ENCODE assay signal across 19 cellular contexts in the genomic region with DNA sequence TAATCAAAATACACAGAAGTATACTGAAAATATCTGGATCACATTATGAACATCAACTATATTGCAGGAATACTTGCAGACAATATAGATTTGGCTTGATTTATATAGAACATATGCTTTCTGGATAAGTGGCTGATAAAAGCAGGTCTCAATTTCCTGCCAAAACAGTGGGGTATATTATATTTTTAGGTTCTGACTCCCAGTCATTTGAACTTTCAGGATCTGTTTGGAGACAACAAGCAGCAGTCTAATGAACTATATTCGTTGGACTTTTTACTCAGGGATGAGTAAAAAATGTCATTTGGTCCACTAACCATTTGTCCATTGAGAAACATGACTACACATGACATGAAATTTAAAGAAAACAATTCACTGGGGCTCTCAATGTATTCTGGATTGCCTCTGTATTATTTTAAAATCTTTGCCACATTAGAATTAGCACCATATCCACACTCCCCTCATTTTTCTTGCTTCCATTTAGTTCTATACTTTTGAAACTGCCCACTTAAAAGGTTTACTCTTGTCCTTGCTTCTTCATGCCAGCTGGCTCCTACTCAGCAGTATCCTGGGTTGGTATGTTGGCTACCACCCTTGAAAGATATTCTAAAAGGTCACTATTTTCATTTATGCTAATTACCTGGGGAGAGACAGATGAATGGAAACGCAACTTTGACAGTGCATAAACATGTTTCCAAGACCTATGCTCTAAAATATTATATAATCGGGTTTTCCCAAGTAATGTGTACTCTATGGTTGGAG.
DNase-seq lines count a peak whose midpoint lies in the region; ATAC-seq and TF ChIP-seq lines count a peak whose summit lies in the region.
"Had no signal": no experiment of that assay in that cellular context is flagged by ENCODE, and none has a peak within 500 bp of the region (broad histone marks: within the 10 kb centered on the region; RNA-seq: fewer than 3 reads in every experiment).

No MANE protein-coding gene starts in this region.

- H3K79me2 ChIP-seq in MM.1S (ENCODE audit: low read length) = no peaks in the 10 kb centered on the region

- peaks cover 28% of the 10 kb centered on the region for H3K4me1 ChIP-seq in MM.1S (ENCODE audit: low read length)

- H4K20me1 ChIP-seq in MM.1S (ENCODE audit: insufficient read depth, low read length) = no peaks in the 10 kb centered on the region

- H3K9me3 ChIP-seq in MM.1S (replicated peaks; ENCODE audit: insufficient read depth, low read length) = no peaks in the 10 kb centered on the region

- H3F3A ChIP-seq in MM.1S (ENCODE audit: insufficient read depth, low read length) = peaks cover 16% of the 10 kb centered on the region

- H3K9ac ChIP-seq in MM.1S (ENCODE audit: low read length) = peak overlapping the region; percentile 17; the same call in 1 of the 2 replicates

- TF ChIP-seq CTCF in MM.1S (IDR thresholded peaks at IDR 0.05; ENCODE audit: low read length) = no peak

- H3K4me2 ChIP-seq in MM.1S (ENCODE audit: low read depth, low read length) = peak overlapping the region; percentile 50

- 0 out of 2 replicates have a peak overlapping the region, but pooled peaks have one; percentile 11 for H2AFZ ChIP-seq in MM.1S (ENCODE audit: low read length)

- no peaks in the 10 kb centered on the region for H3K27me3 ChIP-seq in MM.1S (replicated peaks; ENCODE audit: insufficient read depth, low read length)

- no peaks in the 10 kb centered on the region for H3K9me2 ChIP-seq in MM.1S (replicated peaks; ENCODE audit: insufficient read depth, low read length)

- peak; percentile 10 for DNase-seq in DMS 273 (lab: John Stamatoyannopoulos, UW; ENCODE audit: unreplicated experiment)
- DNase-seq in DMS 273 treated with DMSO at 0.1 percent for 48 hours (lab: John Stamatoyannopoulos, UW) = no peak
- DNase-seq in MM.1S = peak; percentile 29
- DNase-seq in left cardiac atrium = no peak
- peak; percentile 9 for DNase-seq in pons (ENCODE audit: low spot score)
- DNase-seq in activated CD4-positive, alpha-beta T cell treated with anti-CD3 and anti-CD28 coated beads, Interleukin-2, amount 50 U/mL, for 4 hours = no peak
- no peak for DNase-seq in NCI-H2171 treated with DMSO at 0.1 percent for 48 hours (lab: John Stamatoyannopoulos, UW)
- DNase-seq: COR-L47, DMS53, NCI-H1105 treated with DMSO at 0.1 percent for 48 hours, NCI-H187, NCI-H2107, NCI-H226, NCI-H524, NCI-H82 had no signal

- intact Hi-C loops in left cardiac atrium (cut with DNase I) = no loop called here

- H3K36me3 ChIP-seq in MM.1S (replicated peaks; ENCODE audit: insufficient read depth, low read length) = no peaks in the 10 kb centered on the region

- peak overlapping the region; percentile 56 for H3K27ac ChIP-seq in MM.1S (ENCODE audit: low read length)
- H3K27ac ChIP-seq: 22Rv1 had no signal

- H3K4me3 ChIP-seq in MM.1S (ENCODE audit: low read length) = no peak overlapping the region; the same call in 1 of the 2 replicates
- H3K4me3 ChIP-seq: K562 had no signal

- ATAC-seq in left cardiac atrium = peak; percentile 17 to 43
- no peak for ATAC-seq in GM21717 (IDR thresholded peaks at IDR 0.05; ENCODE audit: unreplicated experiment)
- ATAC-seq: K562, Panc1 had no signal

Comparison
In these comparisons a context has a peak if more than half of its experiments do, and no peak if none do; other contexts are left out.
1. DNase-seq: peak in DMS 273 (single experiment), MM.1S (single experiment) and pons (single experiment); none in DMS 273 treated with DMSO at 0.1 percent for 48 hours (single experiment), left cardiac atrium (single experiment), activated CD4-positive, alpha-beta T cell treated with anti-CD3 and anti-CD28 coated beads, Interleukin-2, amount 50 U/mL, for 4 hours (0 of 2) and NCI-H2171 treated with DMSO at 0.1 percent for 48 hours (single experiment).